Comparison of ENCODE assay signal across 9 cellular contexts in the genomic region with DNA sequence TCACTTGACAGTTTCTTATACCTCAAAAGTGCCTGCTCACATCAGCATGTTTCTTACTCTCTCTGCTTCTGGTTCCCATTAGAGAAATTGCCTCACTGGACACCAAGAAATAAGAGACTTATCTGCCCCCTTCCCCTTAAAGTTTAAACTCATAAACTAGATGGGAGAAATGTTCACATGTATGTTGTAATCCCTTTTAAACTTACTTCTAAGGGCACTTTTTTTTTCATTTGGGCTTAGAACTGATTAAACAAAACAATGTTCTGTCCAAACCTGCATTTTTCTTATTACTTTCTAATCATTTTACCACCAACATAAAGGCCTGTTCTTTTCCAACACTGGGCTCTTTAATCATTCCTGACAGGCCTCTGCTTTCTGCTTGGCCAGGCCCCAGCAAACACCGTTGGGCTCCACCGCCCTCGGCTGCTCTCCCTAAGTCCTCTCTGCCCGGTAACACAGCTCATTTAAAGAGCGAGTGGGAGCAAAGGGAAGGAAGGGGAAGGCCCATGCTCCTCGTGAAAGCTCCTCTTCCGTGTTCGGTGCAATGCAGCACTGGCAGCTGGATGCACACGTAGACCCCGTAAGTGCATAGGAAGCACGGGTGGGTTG. TPM values are rescaled to one million over a fixed set of nuclear protein-coding genes. Genes with fewer than 3 reads are reported as not detected.
DNase-seq lines count a peak whose midpoint lies in the region; ATAC-seq and TF ChIP-seq lines count a peak whose summit lies in the region.
"Had no signal": no experiment of that assay in that cellular context is flagged by ENCODE, and none has a peak within 500 bp of the region (broad histone marks: within the 10 kb centered on the region; RNA-seq: fewer than 3 reads in every experiment).

No MANE protein-coding gene starts in this region.

- no peak overlapping the region for H2AFZ ChIP-seq in PC-3 (ENCODE audit: low read length)

- TF ChIP-seq CTCF in progenitor cell of endocrine pancreas (IDR thresholded peaks at IDR 0.05; ENCODE audit: unreplicated experiment) (no peak), PC-3 (conservative IDR thresholded peaks at IDR 0.05; ENCODE audit: low read depth, low read length) (no peak)

- peaks cover 7% of the 10 kb centered on the region for H3K36me3 Mint-ChIP-seq in T-helper 17 cell (ENCODE audit: low read depth)
- H3K36me3 Mint-ChIP-seq in progenitor cell of endocrine pancreas (ENCODE audit: insufficient read depth), result peaks cover 1% of the 10 kb centered on the region
- H3K36me3 Mint-ChIP-seq in activated T-helper 2 cell treated with anti-CD3 and anti-CD28 coated beads, Interferon-gamma antibody, Interleukin-2, Interleukin-4, amounts not matched to agents 10 μg/mL and 5 μg/mL and 100 μg/mL, durations not matched to agents 14 hours and 24 hours and 36 hours (ENCODE audit: low read depth), result no peaks in the 10 kb centered on the region

- H3K79me2 ChIP-seq in PC-3 (ENCODE audit: low read length), result no peaks in the 10 kb centered on the region

- no peak for ATAC-seq in T-helper 17 cell
- no peak for ATAC-seq in PC-3
- ATAC-seq in GM18505 (IDR thresholded peaks at IDR 0.05; ENCODE audit: unreplicated experiment), result no peak
- no peak for ATAC-seq in GM18498 (IDR thresholded peaks at IDR 0.05; ENCODE audit: unreplicated experiment)

- CTCF ChIA-PET in PC-3 (lab: Charles Lee), result no interaction called here

- no peaks in the 10 kb centered on the region for H3K4me1 Mint-ChIP-seq in T-helper 17 cell
- peaks cover 57% of the 10 kb centered on the region for H3K4me1 Mint-ChIP-seq in progenitor cell of endocrine pancreas (ENCODE audit: low read depth)
- H3K4me1 Mint-ChIP-seq in activated T-helper 2 cell treated with anti-CD3 and anti-CD28 coated beads, Interferon-gamma antibody, Interleukin-2, Interleukin-4, amounts not matched to agents 10 μg/mL and 5 μg/mL and 100 μg/mL, durations not matched to agents 14 hours and 24 hours and 36 hours (ENCODE audit: low read depth), result no peaks in the 10 kb centered on the region

- TF ChIP-seq POLR2A in GM18505 (IDR thresholded peaks at IDR 0.05; ENCODE audit: borderline replicate concordance, extremely low read depth, insufficient read depth, insufficient read length), result no peak

- no peak overlapping the region for H3K27ac ChIP-seq in PC-3 (ENCODE audit: low read length)

- peaks cover 21% of the 10 kb centered on the region for H3K27me3 ChIP-seq in PC-3 (ENCODE audit: low read length)

- POLR2A ChIA-PET in PC-3 (lab: Charles Lee; ENCODE audit: unreplicated experiment), result no interaction called here

- H3K27me3 Mint-ChIP-seq in T-helper 17 cell, result peaks cover 57% of the 10 kb centered on the region
- H3K27me3 Mint-ChIP-seq in progenitor cell of endocrine pancreas, result no peaks in the 10 kb centered on the region
- H3K27me3 Mint-ChIP-seq in activated T-helper 2 cell treated with anti-CD3 and anti-CD28 coated beads, Interferon-gamma antibody, Interleukin-2, Interleukin-4, amounts not matched to agents 10 μg/mL and 5 μg/mL and 100 μg/mL, durations not matched to agents 14 hours and 24 hours and 36 hours (ENCODE audit: low read depth), result peaks cover 27% of the 10 kb centered on the region

- no peak overlapping the region for H3K4me2 ChIP-seq in PC-3 (ENCODE audit: low read length)

- intact Hi-C loops in PC-3 (cut with micrococcal nuclease), result no loop called here
- intact Hi-C loops in activated T-helper 2 cell treated with anti-CD3 and anti-CD28 coated beads, Interferon-gamma antibody, Interleukin-2, Interleukin-4, amounts not matched to agents 10 μg/mL and 5 μg/mL and 100 μg/mL, durations not matched to agents 14 hours and 24 hours and 36 hours (cut with micrococcal nuclease), result no loop called here

- H3K36me3 ChIP-seq in PC-3 (ENCODE audit: low read depth, low read length), result no peaks in the 10 kb centered on the region

- no peaks in the 10 kb centered on the region for H3F3A ChIP-seq in PC-3 (ENCODE audit: low read length, unreplicated experiment)

- H3K4me3 Mint-ChIP-seq in T-helper 17 cell (no peak overlapping the region), progenitor cell of endocrine pancreas (ENCODE audit: low read depth) (peak overlapping the region; percentile 8)
- H3K4me3 Mint-ChIP-seq in activated T-helper 2 cell treated with anti-CD3 and anti-CD28 coated beads, Interferon-gamma antibody, Interleukin-2, Interleukin-4, amounts not matched to agents 10 μg/mL and 5 μg/mL and 100 μg/mL, durations not matched to agents 14 hours and 24 hours and 36 hours (ENCODE audit: low read depth), result no peak overlapping the region

- no peaks in the 10 kb centered on the region for H4K20me1 ChIP-seq in PC-3 (ENCODE audit: low read length)

- no peak overlapping the region for H3K4me3 ChIP-seq in PC-3 (ENCODE audit: low read length)

- peak overlapping the region; percentile 75 for H3K27ac Mint-ChIP-seq in T-helper 17 cell
- H3K27ac Mint-ChIP-seq in progenitor cell of endocrine pancreas, result peak overlapping the region; percentile 82
- H3K27ac Mint-ChIP-seq in activated T-helper 2 cell treated with anti-CD3 and anti-CD28 coated beads, Interferon-gamma antibody, Interleukin-2, Interleukin-4, amounts not matched to agents 10 μg/mL and 5 μg/mL and 100 μg/mL, durations not matched to agents 14 hours and 24 hours and 36 hours, result no peak overlapping the region

- H3K9me3 ChIP-seq in T-helper 17 cell (ENCODE audit: control insufficient read depth, low read length, poor library complexity, severe bottlenecking), result no peaks in the 10 kb centered on the region
- H3K9me3 ChIP-seq in PC-3 (ENCODE audit: low read length), result no peaks in the 10 kb centered on the region

- no peaks in the 10 kb centered on the region for H3K9me3 Mint-ChIP-seq in progenitor cell of endocrine pancreas (ENCODE audit: low read depth)
- H3K9me3 Mint-ChIP-seq in activated T-helper 2 cell treated with anti-CD3 and anti-CD28 coated beads, Interferon-gamma antibody, Interleukin-2, Interleukin-4, amounts not matched to agents 10 μg/mL and 5 μg/mL and 100 μg/mL, durations not matched to agents 14 hours and 24 hours and 36 hours, result no peaks in the 10 kb centered on the region

- H3K4me1 ChIP-seq in PC-3 (ENCODE audit: insufficient read depth, low read length), result no peaks in the 10 kb centered on the region

- H3K9me2 ChIP-seq in PC-3 (replicated peaks; ENCODE audit: low read length), result no peaks in the 10 kb centered on the region

- DNase-seq in DMS153 treated with DMSO at 0.1 percent for 48 hours (lab: John Stamatoyannopoulos, UW; ENCODE audit: unreplicated experiment) (peak; percentile 60), T-helper 17 cell (no peak), glomerular visceral epithelial cell (ENCODE audit: extremely low spot score) (peak; percentile 51), progenitor cell of endocrine pancreas (ENCODE audit: low spot score, unreplicated experiment) (no peak), PC-3 (no peak)
- DNase-seq in activated T-helper 2 cell treated with anti-CD3 and anti-CD28 coated beads, Interferon-gamma antibody, Interleukin-2, Interleukin-4, amounts not matched to agents 10 μg/mL and 5 μg/mL and 100 μg/mL, durations not matched to agents 14 hours and 24 hours and 36 hours (ENCODE audit: low spot score), result no peak
- DNase-seq: activated effector memory CD4-positive, alpha-beta T cell treated with anti-CD3 and anti-CD28 coated beads, Interleukin-2, amount 50 U/mL, for 16 hours had no signal

- BruUV-seq in PC-3 (replicated peaks; lab: Mats Ljungman, UMichigan), result no TSS peak

- no peak overlapping the region for H3K9ac ChIP-seq in PC-3 (ENCODE audit: low read length)

RNA-seq across cellular contexts. Expression of a gene that starts 53.4 kb away (rescaled TPM):
- total RNA-seq in T-helper 17 cell, result under 1 TPM; 0.22 to 0.37 TPM
- 23.6 and 23.9 TPM in 2 replicates for total RNA-seq in progenitor cell of endocrine pancreas
- total RNA-seq in PC-3 (2014; rRNA removed), result 0.23 TPM in 1 of 2 replicates, not detected in the other
- total RNA-seq in activated T-helper 2 cell treated with anti-CD3 and anti-CD28 coated beads, Interferon-gamma antibody, Interleukin-2, Interleukin-4, amounts not matched to agents 10 μg/mL and 5 μg/mL and 100 μg/mL, durations not matched to agents 14 hours and 24 hours and 36 hours, result not detected in 2 replicates

Comparison
In these comparisons a context has a peak if more than half of its experiments do, and no peak if none do; other contexts are left out.
1. DNase-seq: peak in DMS153 treated with DMSO at 0.1 percent for 48 hours (single experiment) and glomerular visceral epithelial cell (single experiment); none in T-helper 17 cell (0 of 3), progenitor cell of endocrine pancreas (single experiment), PC-3 (single experiment) and activated T-helper 2 cell treated with anti-CD3 and anti-CD28 coated beads, Interferon-gamma antibody, Interleukin-2, Interleukin-4, amounts not matched to agents 10 μg/mL and 5 μg/mL and 100 μg/mL, durations not matched to agents 14 hours and 24 hours and 36 hours (single experiment).
2. RNA of a gene that starts 53.4 kb away (total RNA-seq): 23.6 to 23.9 TPM in progenitor cell of endocrine pancreas; 0.22 to 0.37 TPM in T-helper 17 cell, not detected in activated T-helper 2 cell treated with anti-CD3 and anti-CD28 coated beads, Interferon-gamma antibody, Interleukin-2, Interleukin-4, amounts not matched to agents 10 μg/mL and 5 μg/mL and 100 μg/mL, durations not matched to agents 14 hours and 24 hours and 36 hours and 0.23 TPM in PC-3; every median in the first group is over 10 times any median in the second.